Comparison of ENCODE assay signal across 30 cellular contexts in genomic region chr9:15007698-15008097, GRCh38.
"Had no signal": no experiment of that assay in that cellular context is flagged by ENCODE, and none has a peak within 500 bp of the region (broad histone marks: within the 10 kb centered on the region; RNA-seq: fewer than 3 reads in every experiment).

No MANE protein-coding gene starts in this region.

- ATAC-seq: naive thymus-derived CD8-positive, alpha-beta T cell; natural killer cell treated with Interleukin-12 subunit alpha and Interleukin-12 subunit beta and Interleukin-15 and Interleukin-18, amount 100 ng/mL, for 72 hours; psoas muscle; right cardiac atrium; right lobe of liver; stimulated activated memory B cell treated with anti-CD40 and anti-IgM and Interleukin-4, amounts not matched to agents 10 μg/mL and 1 μg/mL and 100 μg/mL, for 72 hours; stimulated activated naive CD8-positive, alpha-beta T cell treated with anti-CD3 and anti-CD28 coated beads, Interleukin-15, amount 100 ng/mL, for 72 hours; stimulated activated naive CD8-positive, alpha-beta T cell treated with anti-CD3 and anti-CD28 coated beads, Interleukin-15, Interleukin-2, amounts not matched to agents 100 U/mL and 50 U/mL, for 24 hours had no signal

- FAIRE-seq: small intestine had no signal

- H3K79me2 ChIP-seq: parathyroid adenoma had no signal

- H3K9ac ChIP-seq: parathyroid adenoma had no signal

- H3K27ac ChIP-seq: ovary, parathyroid adenoma, psoas muscle, right lobe of liver, sigmoid colon, spleen, suprapubic skin, testis, tibial artery, transverse colon, upper lobe of left lung, uterus had no signal

- H3K9me3 ChIP-seq: ovary, psoas muscle, right lobe of liver, sigmoid colon, suprapubic skin, testis, tibial artery, transverse colon, upper lobe of left lung, uterus had no signal

- DNase-seq: naive B cell; naive thymus-derived CD8-positive, alpha-beta T cell; nephron progenitor cell; occipital lobe; ovary; posterior cingulate gyrus; psoas muscle; right cardiac atrium; right lobe of liver; sigmoid colon; small intestine; spleen; stimulated activated CD4-positive, alpha-beta T cell treated with anti-CD3 and anti-CD28 coated beads, Interleukin-12 subunit alpha, Interleukin-12 subunit beta, amount 100 ng/mL, for 4 hours; stimulated activated CD4-positive, alpha-beta T cell treated with anti-CD3 and anti-CD28 coated beads, Interleukin-1b, Interleukin-23, amount 100 ng/mL, for 48 hours; stimulated activated CD4-positive, alpha-beta T cell treated with anti-CD3 and anti-CD28 coated beads, Interleukin-4, amount 100 ng/mL, for 1 hour; stimulated activated CD4-positive, alpha-beta T cell treated with anti-CD3 and anti-CD28 coated beads, Interleukin-4, amount 100 ng/mL, for 4 hours; stimulated activated CD8-positive, alpha-beta memory T cell treated with anti-CD3 and anti-CD28 coated beads, Interleukin-4, amount 100 ng/mL, for 48 hours; stimulated activated naive CD4-positive, alpha-beta T cell; stimulated activated naive CD8-positive, alpha-beta T cell treated with anti-CD3 and anti-CD28 coated beads, Interleukin-15, amount 100 ng/mL, for 72 hours; stimulated activated naive CD8-positive, alpha-beta T cell treated with anti-CD3 and anti-CD28 coated beads, Interleukin-15, Interleukin-2, amounts not matched to agents 100 U/mL and 50 U/mL, for 24 hours; substantia nigra; testis; tibial artery; transverse colon; upper lobe of left lung; uterus had no signal

- H3K4me1 ChIP-seq: parathyroid adenoma, psoas muscle, right lobe of liver, sigmoid colon, spleen, suprapubic skin, testis, transverse colon, upper lobe of left lung had no signal

- H3K27me3 ChIP-seq: ovary, right lobe of liver, sigmoid colon, spleen, suprapubic skin, testis, tibial artery, transverse colon, upper lobe of left lung, uterus had no signal

- H3K4me3 ChIP-seq: ovary, psoas muscle, right lobe of liver, sigmoid colon, spleen, suprapubic skin, testis, tibial artery, transverse colon, upper lobe of left lung, uterus had no signal

- H2AFZ ChIP-seq: parathyroid adenoma had no signal

- H3K36me3 ChIP-seq: ovary, right lobe of liver, sigmoid colon, spleen, suprapubic skin, tibial artery, transverse colon, upper lobe of left lung, uterus had no signal
